ENCODE assay signal across 8 cellular contexts in genomic region chr9:2132484-2133082, GRCh38.
A peak's percentile ranks its signal among the peaks of the same experiment; 100 is the strongest.
DNase-seq lines count a peak whose midpoint lies in the region; ATAC-seq and TF ChIP-seq lines count a peak whose summit lies in the region.

No MANE protein-coding gene starts in this region.

- no peaks in the 10 kb centered on the region for H3K27me3 ChIP-seq in Loucy (ENCODE audit: insufficient read depth, low read length, poor library complexity, severe bottlenecking)

- peaks cover 61% of the 10 kb centered on the region; the same call in 1 of the 2 replicates for H3K36me3 ChIP-seq in Loucy (ENCODE audit: insufficient read depth, low read length)

- no peaks in the 10 kb centered on the region for H3K9me3 Mint-ChIP-seq in activated naive CD8-positive, alpha-beta T cell treated with anti-CD3 and anti-CD28 coated beads for 36 hours

- peaks cover 9% of the 10 kb centered on the region; the same call in 1 of the 2 replicates for H3K79me2 ChIP-seq in Loucy (ENCODE audit: insufficient read depth, low read length)

- H3K9ac ChIP-seq in Loucy (ENCODE audit: low read depth, low read length, poor library complexity, severe bottlenecking) = no peak overlapping the region

- ATAC-seq in GM21576 (IDR thresholded peaks at IDR 0.05; ENCODE audit: unreplicated experiment) = no peak

- H3K4me1 Mint-ChIP-seq in activated naive CD8-positive, alpha-beta T cell treated with anti-CD3 and anti-CD28 coated beads for 36 hours = peaks cover 16% of the 10 kb centered on the region

- H3K36me3 Mint-ChIP-seq in activated naive CD8-positive, alpha-beta T cell treated with anti-CD3 and anti-CD28 coated beads for 36 hours = peaks cover 21% of the 10 kb centered on the region

- no peaks in the 10 kb centered on the region for H3K4me1 ChIP-seq in Loucy (ENCODE audit: insufficient read depth, low read length, poor library complexity, severe bottlenecking)

- DNase-seq in DMS 273 (lab: John Stamatoyannopoulos, UW; ENCODE audit: unreplicated experiment) (peak; percentile 37), iPS-NIHi11 (ENCODE audit: low spot score) (peak; percentile 35), COLO668 (lab: John Stamatoyannopoulos, UW; ENCODE audit: unreplicated experiment) (no peak), H4 (ENCODE audit: low spot score) (no peak)
- no peak for DNase-seq in activated naive CD8-positive, alpha-beta T cell treated with anti-CD3 and anti-CD28 coated beads for 36 hours

- H3F3A ChIP-seq in Loucy (ENCODE audit: low read depth) = no peaks in the 10 kb centered on the region

- no peaks in the 10 kb centered on the region for H4K20me1 ChIP-seq in Loucy (ENCODE audit: insufficient read depth, low read length, poor library complexity, severe bottlenecking)

- H3K9me3 ChIP-seq in Loucy (ENCODE audit: insufficient read depth, low read depth, low read length) = no peaks in the 10 kb centered on the region

- no peak overlapping the region for H3K4me2 ChIP-seq in Loucy (ENCODE audit: low read depth, low read length, poor library complexity, severe bottlenecking)

- no peaks in the 10 kb centered on the region for H3K9me2 ChIP-seq in Loucy (replicated peaks; ENCODE audit: low read depth, low read length)

- H2AFZ ChIP-seq in Loucy (ENCODE audit: low read length) = no peak overlapping the region

- H3K27me3 Mint-ChIP-seq in activated naive CD8-positive, alpha-beta T cell treated with anti-CD3 and anti-CD28 coated beads for 36 hours = no peaks in the 10 kb centered on the region

- no peak overlapping the region; the same call in 1 of the 2 replicates for H3K27ac ChIP-seq in VCaP

- no peak overlapping the region for H3K4me3 ChIP-seq in Loucy (ENCODE audit: low read length, poor library complexity, severe bottlenecking)

- no peak overlapping the region for H3K27ac Mint-ChIP-seq in activated naive CD8-positive, alpha-beta T cell treated with anti-CD3 and anti-CD28 coated beads for 36 hours

- H3K4me3 Mint-ChIP-seq in activated naive CD8-positive, alpha-beta T cell treated with anti-CD3 and anti-CD28 coated beads for 36 hours = no peak overlapping the region

- TF ChIP-seq CTCF in Loucy (conservative IDR thresholded peaks at IDR 0.05; ENCODE audit: low read length) (peak; percentile 76), VCaP (conservative IDR thresholded peaks at IDR 0.05) (peak; percentile 74)

Comparison
In these comparisons a context has a peak if more than half of its experiments do, and no peak if none do; other contexts are left out.
1. DNase-seq: peak in DMS 273 (single experiment) and iPS-NIHi11 (single experiment); none in activated naive CD8-positive, alpha-beta T cell treated with anti-CD3 and anti-CD28 coated beads for 36 hours (single experiment), COLO668 (single experiment) and H4 (single experiment).